ENCODE assay signal across 7 cellular contexts in the genomic region with DNA sequence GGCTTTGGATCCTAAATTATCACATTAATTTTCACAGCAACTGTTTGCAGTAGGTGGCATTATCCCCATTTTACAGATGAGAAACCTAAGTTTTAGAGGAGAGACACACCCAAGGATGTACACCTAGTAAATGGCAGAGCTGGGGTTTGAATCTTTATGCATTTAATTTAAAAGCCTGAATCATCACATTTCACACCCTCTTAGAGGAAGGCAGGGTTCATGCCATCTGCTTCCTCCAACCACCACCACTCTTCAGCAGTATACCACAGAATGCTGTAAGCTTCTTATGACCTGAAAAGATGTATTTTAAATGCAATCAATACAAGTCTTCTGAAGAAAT.
A peak's percentile ranks its signal among the peaks of the same experiment; 100 is the strongest.
DNase-seq lines count a peak whose midpoint lies in the region; ATAC-seq and TF ChIP-seq lines count a peak whose summit lies in the region.

No MANE protein-coding gene starts in this region.

- H3K27ac Mint-ChIP-seq in chondrocyte (ENCODE audit: unreplicated experiment) = no peak overlapping the region

- no peaks in the 10 kb centered on the region for H3K36me3 ChIP-seq in sigmoid colon

- peaks cover 0 to 42% (median 15%) of the 10 kb centered on the region in 4 donors for H3K4me1 ChIP-seq in sigmoid colon

- TF ChIP-seq POLR2A in NB4 (IDR thresholded peaks at IDR 0.05; ENCODE audit: extremely low read depth, insufficient read length) = no peak
- no peak for TF ChIP-seq POLR2A in sigmoid colon (IDR thresholded peaks at IDR 0.05)

- intact Hi-C loops in sigmoid colon (cut with DNase I) = loop anchor here (5.0 to 10.0 kb wide), 5 partner anchors 215 to 335 kb away; partner anchors contain the start of gene UBE2N

- H3K9me3 ChIP-seq in sigmoid colon = no peaks in the 10 kb centered on the region

- H3K27me3 Mint-ChIP-seq in chondrocyte (ENCODE audit: low read depth) = no peaks in the 10 kb centered on the region

- no peaks in the 10 kb centered on the region for H3K9me3 Mint-ChIP-seq in chondrocyte (ENCODE audit: low read depth)

- no peaks in the 10 kb centered on the region for H3K27me3 ChIP-seq in sigmoid colon

- DNase-seq in GDM1 (lab: John Stamatoyannopoulos, UW) (peak; percentile 62), NB4 (ENCODE audit: low read depth) (peak; percentile 17), chondrocyte (ENCODE audit: low spot score) (no peak), sigmoid colon (no peak), NCI-H526 treated with DMSO at 0.1 percent for 48 hours (lab: John Stamatoyannopoulos, UW) (no peak), SIG-M5 (lab: John Stamatoyannopoulos, UW) (no peak)

- H3K4me3 Mint-ChIP-seq in chondrocyte (ENCODE audit: unreplicated experiment) = no peak overlapping the region

- peaks cover 7% of the 10 kb centered on the region for H3K4me1 Mint-ChIP-seq in chondrocyte (ENCODE audit: low read depth)

- no peak for TF ChIP-seq EP300 in sigmoid colon (IDR thresholded peaks at IDR 0.05)

- no peaks in the 10 kb centered on the region for H3K36me3 Mint-ChIP-seq in chondrocyte (ENCODE audit: low read depth)

- H3K4me3 ChIP-seq in NB4 (ENCODE audit: low read depth, low read length) (no peak overlapping the region), sigmoid colon (no peak overlapping the region)

- H3K27ac ChIP-seq in sigmoid colon = peak overlapping the region; percentile 60 to 77 (median 68)

- ATAC-seq in GM18870 (IDR thresholded peaks at IDR 0.05; ENCODE audit: unreplicated experiment) = no peak

- TF ChIP-seq CTCF in NB4 (IDR thresholded peaks at IDR 0.05; ENCODE audit: low read depth, low read length) (no peak), chondrocyte (IDR thresholded peaks at IDR 0.05) (peak; percentile 30), sigmoid colon (IDR thresholded peaks at IDR 0.05) (no peak)

Comparison
In these comparisons a context has a peak if more than half of its experiments do, and no peak if none do; other contexts are left out.
1. DNase-seq: peak in GDM1 (single experiment) and NB4 (single experiment); none in chondrocyte (single experiment), sigmoid colon (single experiment), NCI-H526 treated with DMSO at 0.1 percent for 48 hours (single experiment) and SIG-M5 (single experiment).